In the genomic region with DNA sequence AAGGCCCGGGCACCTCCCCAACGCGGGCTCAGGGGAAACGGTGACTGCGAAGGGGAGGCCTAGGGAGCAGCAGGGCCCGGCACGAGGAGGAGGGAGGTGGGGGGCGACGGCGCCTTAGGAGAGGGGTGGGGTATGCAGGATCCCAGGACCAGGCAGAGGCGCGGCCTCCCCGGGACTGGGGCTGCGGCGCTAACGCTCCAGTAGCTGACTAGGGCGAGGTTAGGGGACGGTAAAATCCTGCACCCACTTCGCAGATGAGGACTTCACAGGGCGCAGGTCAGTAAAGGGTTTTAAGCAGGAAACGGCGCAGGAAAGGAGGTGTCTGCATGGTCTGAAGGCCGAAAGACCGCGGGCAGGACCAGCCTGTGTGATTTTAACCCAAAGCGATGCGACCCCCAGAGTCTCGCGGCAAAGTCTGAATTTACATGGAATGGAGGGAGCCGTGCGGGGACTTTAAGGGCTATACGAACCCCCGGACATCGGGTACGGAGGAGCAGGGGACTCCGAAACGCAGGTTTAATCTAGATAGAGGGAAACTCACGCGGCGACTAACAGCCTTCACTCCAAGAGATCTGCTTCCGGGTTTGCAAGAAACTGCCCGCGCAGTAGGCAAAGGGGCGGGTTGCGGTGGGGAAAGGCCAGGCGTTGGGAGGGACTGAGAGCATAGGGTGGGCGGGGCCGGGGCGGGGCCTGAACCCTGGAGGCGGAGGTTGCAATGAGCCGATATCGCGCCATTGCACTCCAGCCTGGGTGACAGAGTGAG, we compare ENCODE assay signal across 9 cellular contexts. TPM values are rescaled to one million over a fixed set of nuclear protein-coding genes. Genes with fewer than 3 reads are reported as not detected.
DNase-seq lines count a peak whose midpoint lies in the region; ATAC-seq, FAIRE-seq and TF ChIP-seq lines count a peak whose summit lies in the region.
"Had no signal": no experiment of that assay in that cellular context is flagged by ENCODE, and none has a peak within 500 bp of the region (broad histone marks: within the 10 kb centered on the region; RNA-seq: fewer than 3 reads in every experiment).

ZNF665 (minus strand) TSS at position 588 of the 763 bp plus-strand sequence. CDS start 10,460 bp downstream, outside the sequence.

- WGBS in H1 (ENCODE audit: extremely low coverage in 1 of 2, insufficient coverage in 1 of 2, insufficient read length in 1 of 2, insufficient replicate concordance in 2 of 2, low coverage in 1 of 2, low lambda C conversion rate in 2 of 2, missing lambda C conversion rate in 1 of 2), 2 experiments: 1% methylated on average over 50 of the region's 53 CpGs; no CpG with 5 or more reads in 1 of the 2 experiments

- H2BK20ac ChIP-seq in H1 (ENCODE audit: low read length): no peak within 1 kb of the TSS

- no peak for TF ChIP-seq RAD21 in H1 (IDR thresholded peaks at IDR 0.05 in 1 of 2, conservative IDR thresholded peaks at IDR 0.05 in 1 of 2; ENCODE audit: low read depth in 2 of 2, low read length in 2 of 2)

- peak within 1 kb of the TSS; percentile 91 to 98 (median 94) for H3K4me3 ChIP-seq in H1 (ENCODE audit: extremely low read depth in 1 of 4, insufficient read depth in 2 of 4, low read depth in 3 of 4, low read length in 4 of 4)

- peaks cover 0 to 2% of the 10 kb centered on the region in 2 experiments for H4K20me1 ChIP-seq in H1 (replicated peaks in 1 of 2; ENCODE audit: control insufficient read depth in 1 of 2, insufficient read depth in 2 of 2, low read length in 2 of 2)

- H3K56ac ChIP-seq in H1 (replicated peaks; ENCODE audit: insufficient read length, low read depth, low read length): peak within 1 kb of the TSS; percentile 25

- peak within 1 kb of the TSS; percentile 44 for H4K5ac ChIP-seq in H1 (ENCODE audit: insufficient read length, low read depth, low read length)

- H3K18ac ChIP-seq in H1 (ENCODE audit: extremely low read depth, low read length): peak within 1 kb of the TSS; percentile 83; the same call in 1 of the 2 replicates

- no peak within 1 kb of the TSS for H3K23ac ChIP-seq in H1 (ENCODE audit: insufficient read length)

- peaks cover 6% of the 10 kb centered on the region; the same call in 1 of the 2 replicates for H3K23me2 ChIP-seq in H1 (ENCODE audit: low read depth, low read length)

- peak within 1 kb of the TSS; percentile 92; the same call in 1 of the 2 replicates for H2BK15ac ChIP-seq in H1 (ENCODE audit: low read length)

- H3K14ac ChIP-seq in H1 (ENCODE audit: insufficient read length): no peak within 1 kb of the TSS

- H4K91ac ChIP-seq in H1 (replicated peaks; ENCODE audit: insufficient read length, low read length): peak within 1 kb of the TSS; percentile 25

- DNase-seq in NCI-H2171 treated with DMSO at 0.1 percent for 48 hours (lab: John Stamatoyannopoulos, UW) (peak; percentile 2), NCI-H2171 (lab: John Stamatoyannopoulos, UW) (no peak), NCI-H345 treated with DMSO at 0.1 percent for 48 hours (lab: John Stamatoyannopoulos, UW; ENCODE audit: unreplicated experiment) (peak; percentile 52), H1 (ENCODE audit: low read depth in 1 of 2, low spot score in 2 of 2) (peak in 1 of 2 experiments; percentile 82), medulla oblongata (ENCODE audit: extremely low spot score) (peak; percentile 95)
- peak; percentile 33 to 53 (median 34) for DNase-seq in activated CD8-positive, alpha-beta memory T cell treated with anti-CD3 and anti-CD28 coated beads for 48 hours (ENCODE audit: low read depth in 2 of 3, low spot score in 2 of 3)
- peak; percentile 63 to 64 for DNase-seq in stimulated activated CD4-positive, alpha-beta T cell treated with anti-CD3 and anti-CD28 coated beads, Interleukin-4, amount 100 ng/mL, for 48 hours (ENCODE audit: low read depth in 2 of 2)

- TF ChIP-seq CTCF in H1 (IDR thresholded peaks at IDR 0.05; ENCODE audit: control extremely low read depth in 1 of 3, insufficient read depth in 1 of 3, low read depth in 1 of 3, low read length in 3 of 3): no peak

- H2BK120ac ChIP-seq in H1 (replicated peaks; ENCODE audit: low read depth, low read length): peak within 1 kb of the TSS; percentile 63

- H3K4ac ChIP-seq in H1 (replicated peaks; ENCODE audit: insufficient read length, low read depth, low read length): no peak within 1 kb of the TSS

- POLR2A ChIA-PET in H1 (lab: Charles Lee; ENCODE audit: partially characterized antibody): interaction anchor here (0.9 kb wide), 1 partner anchor 226 kb away, joined by 3 read pairs; no protein-coding TSS in a partner anchor

- 0 out of 2 replicates have a peak within 1 kb of the TSS, but pooled peaks have one; percentile 2 for H2BK12ac ChIP-seq in H1 (ENCODE audit: low read depth, low read length)

- peak within 1 kb of the TSS; percentile 52; the same call in 1 of the 2 replicates for H2BK5ac ChIP-seq in H1 (ENCODE audit: low read depth, low read length)

- peak within 1 kb of the TSS; percentile 91 for H2AFZ ChIP-seq in H1 (ENCODE audit: low read length)

- peak within 1 kb of the TSS; percentile 83 for H4K8ac ChIP-seq in H1 (ENCODE audit: extremely low read depth, insufficient read depth, low read length)

- no peaks in the 10 kb centered on the region; a peak in 1 of 4 replicates for H3K9me3 ChIP-seq in H1 (ENCODE audit: insufficient read depth in 2 of 2, low read depth in 1 of 2, low read length in 1 of 2)

- CTCF ChIA-PET in H1 (lab: Charles Lee; ENCODE audit: partially characterized antibody): interaction anchor here (1.2 to 1.3 kb wide), 2 partner anchors 174 to 199 kb away, joined by 3 read pairs; no protein-coding TSS in a partner anchor

- 0 out of 2 replicates have a peak within 1 kb of the TSS, but pooled peaks have one; percentile 50 for H3K27ac ChIP-seq in H1 (ENCODE audit: low read depth, low read length)

- no peaks in the 10 kb centered on the region for H3K79me1 ChIP-seq in H1 (ENCODE audit: low read depth, low read length)

- H3K4me2 ChIP-seq in H1 (ENCODE audit: insufficient read depth in 1 of 2, low read depth in 2 of 2, low read length in 2 of 2): peak within 1 kb of the TSS; percentile 81 to 97

- peak in 1 of 2 experiments; percentile 79; a peak in 2 of 3 replicates for TF ChIP-seq POLR2A in H1 (IDR thresholded peaks at IDR 0.05; ENCODE audit: control extremely low read depth in 1 of 2, low read depth in 2 of 2, low read length in 2 of 2)

- FAIRE-seq in H1 (lab: Jason Lieb, UNC): no peak
- FAIRE-seq: G401.6 had no signal

- TF ChIP-seq EP300 in H1 (IDR thresholded peaks at IDR 0.05; ENCODE audit: borderline replicate concordance in 1 of 2, low read depth in 2 of 2, low read length in 2 of 2): no peak

- H3K36me3 ChIP-seq in H1 (ENCODE audit: control insufficient read depth in 2 of 4, insufficient read depth in 4 of 4, low read length in 3 of 4): 0 out of 8 replicates have a peak, but pooled peaks cover 0 to 2% (median 0%) of the 10 kb centered on the region in 4 experiments

- H2AK5ac ChIP-seq in H1 (ENCODE audit: low read depth, low read length): 0 out of 2 replicates have a peak within 1 kb of the TSS, but pooled peaks have one; percentile 10

- H3K27me3 ChIP-seq in H1 (replicated peaks in 1 of 4; ENCODE audit: control insufficient read depth in 3 of 4, extremely low read depth in 1 of 4, insufficient read depth in 3 of 4, low read length in 3 of 4): peaks cover 0 to 2% (median 2%) of the 10 kb centered on the region in 4 experiments; a peak in 3 of 7 replicates

- peaks cover 0 to 4% (median 2%) of the 10 kb centered on the region in 4 experiments; a peak in 2 of 7 replicates for H3K4me1 ChIP-seq in H1 (replicated peaks in 1 of 4; ENCODE audit: control insufficient read depth in 3 of 4, insufficient read depth in 4 of 4, low read length in 3 of 4)

- no peak for ATAC-seq in HG03097 (IDR thresholded peaks at IDR 0.05; ENCODE audit: low FRiP score, unreplicated experiment)

- H3K9ac ChIP-seq in H1 (replicated peaks in 1 of 4; ENCODE audit: extremely low read depth in 1 of 4, low read depth in 3 of 4, low read length in 3 of 4): peak within 1 kb of the TSS in 3 of 4 experiments; percentile 63 to 74 (median 65); a peak in 6 of 7 replicates

- no peaks in the 10 kb centered on the region for H3K79me2 ChIP-seq in H1 (ENCODE audit: control insufficient read depth in 1 of 2, insufficient read depth in 2 of 2, low read length in 2 of 2)

TF ChIP-seq in H1, 55 proteins besides CTCF, POLR2A, EP300 and RAD21 (continues in another document):
- TF ChIP-seq SIX5 (IDR thresholded peaks at IDR 0.05; ENCODE audit: low read depth, low read length) (no peak), YY1 (IDR thresholded peaks at IDR 0.05; ENCODE audit: low read depth, low read length) (no peak), KDM4A (IDR thresholded peaks at IDR 0.05; ENCODE audit: low read depth, low read length, severe bottlenecking) (peak; percentile 60), BRCA1 (IDR thresholded peaks at IDR 0.05; ENCODE audit: low read depth, low read length) (no peak), ZNF274 (IDR thresholded peaks at IDR 0.05; ENCODE audit: borderline replicate concordance, extremely low read depth, low read length) (no peak), SP2 (IDR thresholded peaks at IDR 0.05; ENCODE audit: low read length) (no peak), CHD2 (IDR thresholded peaks at IDR 0.05; ENCODE audit: low read length) (no peak; the same call in 1 of the 2 replicates), SIRT6 (IDR thresholded peaks at IDR 0.05; ENCODE audit: low read length) (no peak), GTF2F1 (IDR thresholded peaks at IDR 0.05; ENCODE audit: borderline replicate concordance, low read depth, low read length) (no peak), SP1 (IDR thresholded peaks at IDR 0.05; ENCODE audit: low read depth, low read length) (peak; percentile 38; the same call in 1 of the 2 replicates), PHF8 (conservative IDR thresholded peaks at IDR 0.05; ENCODE audit: low read depth, low read length) (peak; percentile 56), CEBPB (IDR thresholded peaks at IDR 0.05; ENCODE audit: low read depth, low read length) (no peak), CBX8 (IDR thresholded peaks at IDR 0.05; ENCODE audit: borderline replicate concordance, low read depth, low read length) (no peak), TEAD4 (IDR thresholded peaks at IDR 0.05; ENCODE audit: low read depth, low read length) (no peak), GABPA (IDR thresholded peaks at IDR 0.05; ENCODE audit: borderline replicate concordance, insufficient read depth, low read length) (no peak), POLR2AphosphoS5 (IDR thresholded peaks at IDR 0.05; ENCODE audit: low read depth, low read length) (peak; percentile 49)

RNA-seq across cellular contexts. Expression of gene ZNF665, which starts in this region (rescaled TPM):
- total RNA-seq in H1 (2021; fragmentation: NEBNext Ultra II Directional; extraction: Animal tissue kit (Norgen Biotek cat#: 25700)): 3.7 and 6.4 TPM in 2 replicates
- polyA plus RNA-seq in H1 (2011; rRNA removed): 2.4 and 2.8 TPM in 2 replicates
- 5.4 TPM for polyA plus RNA-seq in H1 (2011; cell fraction: cytosol; rRNA removed)
- 3.1 TPM for polyA plus RNA-seq in H1 (2011; cell fraction: nucleus; rRNA removed)
- polyA plus RNA-seq in H1 (2012, experiment 1 of 2): 2.7 to 3.8 TPM (median 3.3 TPM) in 4 replicates
- polyA plus RNA-seq in H1 (2012, experiment 2 of 2): 2.7 TPM
- polyA plus RNA-seq in H1 (2013, experiment 1 of 2): 3.2 TPM
- polyA plus RNA-seq in H1 (2013, experiment 2 of 2): 2.6 TPM
- 8.4 and 11.7 TPM in 2 replicates for polyA minus RNA-seq in H1 (2011; rRNA and poly(A)+ RNA removed)
- polyA minus RNA-seq in H1 (2011; cell fraction: cytosol; rRNA and poly(A)+ RNA removed): 1.9 TPM
- polyA minus RNA-seq in H1 (2011; cell fraction: nucleus; rRNA and poly(A)+ RNA removed): 9.1 TPM
